1 cellular context compared by ENCODE assay signal in genomic region chr17:9843152-9844010, GRCh38.
TF ChIP-seq lines count a peak whose summit lies in the region.

No MANE protein-coding gene starts in this region.

TF ChIP-seq in A549, 52 proteins besides CTCF, POLR2A, EP300 and RAD21 (continued from another document):
- TF ChIP-seq, protein P1, sequence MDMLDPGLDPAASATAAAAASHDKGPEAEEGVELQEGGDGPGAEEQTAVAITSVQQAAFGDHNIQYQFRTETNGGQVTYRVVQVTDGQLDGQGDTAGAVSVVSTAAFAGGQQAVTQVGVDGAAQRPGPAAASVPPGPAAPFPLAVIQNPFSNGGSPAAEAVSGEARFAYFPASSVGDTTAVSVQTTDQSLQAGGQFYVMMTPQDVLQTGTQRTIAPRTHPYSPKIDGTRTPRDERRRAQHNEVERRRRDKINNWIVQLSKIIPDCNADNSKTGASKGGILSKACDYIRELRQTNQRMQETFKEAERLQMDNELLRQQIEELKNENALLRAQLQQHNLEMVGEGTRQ (IDR thresholded peaks at IDR 0.05), result peak; percentile 18; the same call in 1 of the 2 replicates
- TF ChIP-seq HEYL (CRISPR knock-in tag; IDR thresholded peaks at IDR 0.05) (peak; percentile 56; the same call in 1 of the 2 replicates), HOXB5 (CRISPR knock-in tag; IDR thresholded peaks at IDR 0.05) (peak; percentile 57; the same call in 1 of the 2 replicates)
